In genomic region chr6:35248300-35248699, GRCh38 we compare ENCODE assay signal across 19 cellular contexts.
A peak's percentile ranks its signal among the peaks of the same experiment; 100 is the strongest.
DNase-seq lines count a peak whose midpoint lies in the region; ATAC-seq lines count a peak whose summit lies in the region.
"Had no signal": no experiment of that assay in that cellular context is flagged by ENCODE, and none has a peak within 500 bp of the region (broad histone marks: within the 10 kb centered on the region; RNA-seq: fewer than 3 reads in every experiment).

No MANE protein-coding gene starts in this region.

- peaks cover 9% of the 10 kb centered on the region; the same call in 1 of the 2 replicates for H3K36me3 ChIP-seq in SK-N-MC (ENCODE audit: insufficient read depth, low read length)
- H3K36me3 ChIP-seq: transverse colon had no signal

- H3K9ac ChIP-seq in SK-N-MC (ENCODE audit: insufficient read length): no peak overlapping the region

- 0 out of 2 replicates have a peak overlapping the region, but pooled peaks have one; percentile 10 for H3K27ac ChIP-seq in SK-N-MC
- H3K27ac ChIP-seq: 22Rv1, body of pancreas, transverse colon had no signal

- DNase-seq in DMS 273 (lab: John Stamatoyannopoulos, UW; ENCODE audit: unreplicated experiment) (peak; percentile 20), DMS 273 treated with DMSO at 0.1 percent for 48 hours (lab: John Stamatoyannopoulos, UW) (no peak), EL (peak; percentile 39), SK-N-MC (ENCODE audit: low read depth, low spot score) (no peak), fibroblast of peridontal ligament (ENCODE audit: extremely low read depth) (peak; percentile 13)
- no peak for DNase-seq in stimulated activated CD4-positive, alpha-beta T cell treated with anti-CD3 and anti-CD28 coated beads, Interleukin-1b, Interleukin-23, amount 100 ng/mL, for 48 hours
- DNase-seq: body of pancreas; HCEC 1CT; Kasumi-1; naive thymus-derived CD4-positive, alpha-beta T cell; NCI-H1694 treated with DMSO at 0.1 percent for 48 hours; NCI-H510A; stimulated activated CD4-positive, alpha-beta T cell treated with anti-CD3 and anti-CD28 coated beads, Interleukin-2, amount 100 ng/mL, for 24 hours; SW 1271; transverse colon had no signal

- H3K9me3 ChIP-seq in SK-N-MC (ENCODE audit: low read depth, low read length): no peaks in the 10 kb centered on the region
- H3K9me3 ChIP-seq: body of pancreas, transverse colon had no signal

- H3K4me3 ChIP-seq in SK-N-MC: no peak overlapping the region
- H3K4me3 ChIP-seq: body of pancreas, transverse colon had no signal

- ATAC-seq in HG03342 (IDR thresholded peaks at IDR 0.05; ENCODE audit: unreplicated experiment) (no peak), GM21515 (IDR thresholded peaks at IDR 0.05; ENCODE audit: unreplicated experiment) (no peak)
- ATAC-seq: activated CD4-positive, CD25-positive, alpha-beta regulatory T cell treated with anti-CD3 and anti-CD28 coated beads, Interleukin-2, amount 50 U/mL, for 24 hours; body of pancreas; naive thymus-derived CD4-positive, alpha-beta T cell had no signal

Comparison
In these comparisons a context has a peak if more than half of its experiments do, and no peak if none do; other contexts are left out.
1. DNase-seq: peak in DMS 273 (single experiment), EL (single experiment) and fibroblast of peridontal ligament (single experiment); none in DMS 273 treated with DMSO at 0.1 percent for 48 hours (single experiment), SK-N-MC (single experiment) and stimulated activated CD4-positive, alpha-beta T cell treated with anti-CD3 and anti-CD28 coated beads, Interleukin-1b, Interleukin-23, amount 100 ng/mL, for 48 hours (single experiment).